16 cellular contexts compared by ENCODE assay signal in genomic region chr16:87843678-87844373, GRCh38. TPM values are rescaled to one million over a fixed set of nuclear protein-coding genes. Genes with fewer than 3 reads are reported as not detected.
DNase-seq lines count a peak whose midpoint lies in the region; ATAC-seq and TF ChIP-seq lines count a peak whose summit lies in the region.
"Had no signal": no experiment of that assay in that cellular context is flagged by ENCODE, and none has a peak within 500 bp of the region (broad histone marks: within the 10 kb centered on the region; RNA-seq: fewer than 3 reads in every experiment).

No MANE protein-coding gene starts in this region.

- peak overlapping the region; percentile 18; the same call in 1 of the 2 replicates for H3K9ac ChIP-seq in BLaER1
- H3K9ac ChIP-seq in neural progenitor cell = no peak overlapping the region
- H3K9ac ChIP-seq: KMS-11 had no signal

- H3K4me1 Mint-ChIP-seq in GM23338 (peaks cover 26% of the 10 kb centered on the region), chondrocyte (ENCODE audit: low read depth) (peaks cover 41% of the 10 kb centered on the region), neural progenitor cell (peaks cover 18% of the 10 kb centered on the region)

- H4K20me1 ChIP-seq in BLaER1 = peaks cover 100% of the 10 kb centered on the region
- H4K20me1 ChIP-seq in GM23338 (replicated peaks; ENCODE audit: insufficient read depth) = peaks cover 20% of the 10 kb centered on the region
- peaks cover 3% of the 10 kb centered on the region for H4K20me1 ChIP-seq in neural progenitor cell (ENCODE audit: low read depth)

- H3K9me3 ChIP-seq in BLaER1 (no peaks in the 10 kb centered on the region), neural progenitor cell (ENCODE audit: low read depth) (no peaks in the 10 kb centered on the region)
- H3K9me3 ChIP-seq: tibial artery had no signal

- H3K27me3 Mint-ChIP-seq in GM23338 (ENCODE audit: insufficient read depth, low read depth, poor library complexity) (peaks cover 14% of the 10 kb centered on the region), chondrocyte (ENCODE audit: low read depth) (no peaks in the 10 kb centered on the region), neural progenitor cell (ENCODE audit: insufficient read depth, low read depth) (no peaks in the 10 kb centered on the region)

- H3K27ac Mint-ChIP-seq in GM23338 (no peak overlapping the region), chondrocyte (ENCODE audit: unreplicated experiment) (peak overlapping the region; percentile 90), neural progenitor cell (peak overlapping the region; percentile 93)

- no peaks in the 10 kb centered on the region for H3K9me3 Mint-ChIP-seq in GM23338
- H3K9me3 Mint-ChIP-seq in chondrocyte (ENCODE audit: low read depth) = no peaks in the 10 kb centered on the region
- no peaks in the 10 kb centered on the region for H3K9me3 Mint-ChIP-seq in neural progenitor cell

- H2AFZ ChIP-seq in GM23338 (no peak overlapping the region), neural progenitor cell (replicated peaks) (no peak overlapping the region)

- H3K4me1 ChIP-seq in BLaER1 = peaks cover 100% of the 10 kb centered on the region
- H3K4me1 ChIP-seq in GM23338 (ENCODE audit: insufficient read depth) = no peaks in the 10 kb centered on the region; the same call in 1 of the 2 replicates
- H3K4me1 ChIP-seq in neural progenitor cell = peaks cover 26% of the 10 kb centered on the region

- no peak for TF ChIP-seq CTCF in GM23338 (conservative IDR thresholded peaks at IDR 0.05; ENCODE audit: low read depth in 2 of 2)
- no peak for TF ChIP-seq CTCF in chondrocyte (IDR thresholded peaks at IDR 0.05)
- no peak for TF ChIP-seq CTCF in neural progenitor cell (IDR thresholded peaks at IDR 0.05)

- H3K27me3 ChIP-seq in BLaER1 (no peaks in the 10 kb centered on the region), GM23338 (ENCODE audit: insufficient read depth) (no peaks in the 10 kb centered on the region), neural progenitor cell (no peaks in the 10 kb centered on the region)

- H3K4me3 ChIP-seq in BLaER1 (peak overlapping the region; percentile 8; the same call in 1 of the 2 replicates), GM23338 (no peak overlapping the region), neural progenitor cell (no peak overlapping the region)
- H3K4me3 ChIP-seq: tibial artery had no signal

- DNase-seq in GM23338 (ENCODE audit: low spot score) (no peak), chondrocyte (ENCODE audit: low spot score) (no peak), neural progenitor cell (ENCODE audit: low spot score) (no peak), islet precursor cell (no peak)
- no peak for DNase-seq in activated T-cell treated with anti-CD3 and anti-CD28 coated beads, Interleukin-2, amount 50 U/mL, for 1 hour
- DNase-seq: activated T-cell treated with anti-CD3 and anti-CD28 coated beads, Interleukin-2, amount 50 U/mL, for 48 hours; NCI-H1048; NCI-H2029 treated with DMSO at 0.1 percent for 48 hours; NCI-H510A treated with DMSO at 0.1 percent for 48 hours; Right ventricle myocardium superior; tibial artery had no signal

- ATAC-seq in GM23338 (no peak), GM21576 (IDR thresholded peaks at IDR 0.05; ENCODE audit: unreplicated experiment) (no peak), HG02970 (IDR thresholded peaks at IDR 0.05; ENCODE audit: low FRiP score, unreplicated experiment) (no peak)
- ATAC-seq: esophagus mucosa had no signal

- H3K27ac ChIP-seq in BLaER1 (peak overlapping the region; percentile 24; the same call in 1 of the 2 replicates), GM23338 (ENCODE audit: low read depth) (peak overlapping the region; percentile 66; the same call in 1 of the 2 replicates), neural progenitor cell (no peak overlapping the region)
- H3K27ac ChIP-seq: KMS-11, tibial artery had no signal

- peaks cover 11% of the 10 kb centered on the region for H3F3A ChIP-seq in GM23338 (replicated peaks; ENCODE audit: low read depth)
- peaks cover 12% of the 10 kb centered on the region for H3F3A ChIP-seq in neural progenitor cell (ENCODE audit: low read depth)

- peaks cover 97% of the 10 kb centered on the region for H3K36me3 ChIP-seq in BLaER1
- peaks cover 16% of the 10 kb centered on the region for H3K36me3 ChIP-seq in GM23338 (ENCODE audit: insufficient read depth)
- H3K36me3 ChIP-seq in neural progenitor cell = no peaks in the 10 kb centered on the region

- H3K79me2 ChIP-seq in GM23338 (replicated peaks; ENCODE audit: insufficient read depth) = peaks cover 77% of the 10 kb centered on the region
- no peaks in the 10 kb centered on the region for H3K79me2 ChIP-seq in neural progenitor cell (ENCODE audit: low read depth)

- no peaks in the 10 kb centered on the region for H3K9me2 ChIP-seq in GM23338 (ENCODE audit: insufficient read depth)

- H3K4me2 ChIP-seq in BLaER1 = peak overlapping the region; percentile 81
- H3K4me2 ChIP-seq in GM23338 = no peak overlapping the region
- H3K4me2 ChIP-seq in neural progenitor cell = no peak overlapping the region
- H3K4me2 ChIP-seq: KMS-11 had no signal

- H3K36me3 Mint-ChIP-seq in GM23338 (ENCODE audit: low read depth) (peaks cover 55% of the 10 kb centered on the region), chondrocyte (ENCODE audit: low read depth) (peaks cover 13% of the 10 kb centered on the region), neural progenitor cell (no peaks in the 10 kb centered on the region)

- no peak overlapping the region for H3K4me3 Mint-ChIP-seq in GM23338
- H3K4me3 Mint-ChIP-seq in chondrocyte (ENCODE audit: unreplicated experiment) = no peak overlapping the region
- H3K4me3 Mint-ChIP-seq in neural progenitor cell = no peak overlapping the region

TF ChIP-seq in GM23338, 12 proteins besides CTCF, POLR2A, EP300 and RAD21 (continues in another document):
- TF ChIP-seq CREB1 (CRISPR knock-in tag; IDR thresholded peaks at IDR 0.05; ENCODE audit: low read depth) = no peak
- TF ChIP-seq REST (IDR thresholded peaks at IDR 0.05; ENCODE audit: unreplicated experiment) = no peak
- TF ChIP-seq STAT1 (IDR thresholded peaks at IDR 0.05; ENCODE audit: unreplicated experiment) = no peak
- no peak for TF ChIP-seq EZH2 (IDR thresholded peaks at IDR 0.05; ENCODE audit: low read depth, unreplicated experiment)
- TF ChIP-seq ZNF331 (CRISPR knock-in tag; IDR thresholded peaks at IDR 0.05; ENCODE audit: low read depth) = no peak
- no peak for TF ChIP-seq NANOG (IDR thresholded peaks at IDR 0.05; ENCODE audit: borderline replicate concordance)
- TF ChIP-seq POLR2AphosphoS5 (IDR thresholded peaks at IDR 0.05; ENCODE audit: low read depth) = no peak
- TF ChIP-seq EZH2phosphoT487 (IDR thresholded peaks at IDR 0.05; ENCODE audit: unreplicated experiment) = no peak
- no peak for TF ChIP-seq ZNF114 (CRISPR knock-in tag; IDR thresholded peaks at IDR 0.05)

RNA-seq across cellular contexts. Expression of gene SLC7A5, which starts 25.5 kb away (rescaled TPM):
- 328 and 386 TPM in 2 replicates for total RNA-seq in GM23338 (2014; rRNA removed; shearing (Covaris generic))
- polyA plus RNA-seq in GM23338 (2016; fragmentation: Nextera tagmentation; extraction: Ambion mirVana) = 107 and 109 TPM in 2 replicates
- total RNA-seq in chondrocyte (53.6 to 249 TPM (median 248 TPM) in 3 replicates), neural progenitor cell (ENCODE audit: low replicate concordance) (2.8 and 8.8 TPM in 2 replicates)
